In genomic region chr1:209743145-209743482, GRCh38 we compare ENCODE assay signal across 9 cellular contexts. TPM values are rescaled to one million over a fixed set of nuclear protein-coding genes. Genes with fewer than 3 reads are reported as not detected.
A peak's percentile ranks its signal among the peaks of the same experiment; 100 is the strongest.
DNase-seq lines count a peak whose midpoint lies in the region; ATAC-seq, FAIRE-seq and TF ChIP-seq lines count a peak whose summit lies in the region.
"Had no signal": no experiment of that assay in that cellular context is flagged by ENCODE, and none has a peak within 500 bp of the region (broad histone marks: within the 10 kb centered on the region; RNA-seq: fewer than 3 reads in every experiment).

No MANE protein-coding gene starts in this region.

- H3K27ac ChIP-seq in pancreas = peak overlapping the region in 3 of 4 donors; percentile 22 to 50 (median 48)
- H3K27ac ChIP-seq in Karpas-422 (ENCODE audit: low read length) = no peak overlapping the region

- H3K9me3 ChIP-seq in pancreas (no peaks in the 10 kb centered on the region), Karpas-422 (ENCODE audit: low read length) (no peaks in the 10 kb centered on the region)
- H3K9me3 ChIP-seq: mucosa of descending colon had no signal

- no peak for FAIRE-seq in pancreas (lab: Jason Lieb, UNC)

- H3K9me2 ChIP-seq in Karpas-422 (replicated peaks; ENCODE audit: insufficient read depth, low read length) = no peaks in the 10 kb centered on the region

- peaks cover 0 to 13% (median 0%) of the 10 kb centered on the region in 3 donors for H3K4me1 ChIP-seq in pancreas
- H3K4me1 ChIP-seq in Karpas-422 (ENCODE audit: low read length) = peaks cover 5% of the 10 kb centered on the region; the same call in 1 of the 2 replicates

- peak; percentile 41 for DNase-seq in Caki2 (ENCODE audit: low read depth)
- peak; percentile 34 for DNase-seq in NCI-H2029 treated with DMSO at 0.1 percent for 48 hours (lab: John Stamatoyannopoulos, UW)
- DNase-seq in fibroblast of gingiva (ENCODE audit: low read depth) = peak; percentile 73
- DNase-seq in pancreas = peak in 3 of 6 donors; percentile 14 to 45 (median 45)
- DNase-seq in HEK293T (ENCODE audit: extremely low spot score) = no peak
- DNase-seq in Ammon's horn (ENCODE audit: low spot score) = no peak
- DNase-seq in Karpas-422 = no peak
- DNase-seq: mucosa of descending colon had no signal

- CTCF ChIA-PET in HEK293T (lab: Yijun Ruan, JAX) = no interaction called here

- H3K79me2 ChIP-seq in Karpas-422 (ENCODE audit: low read length) = no peaks in the 10 kb centered on the region

- ATAC-seq in pancreas = peak in 1 of 4 donors; percentile 18
- no peak for ATAC-seq in HG03521 (IDR thresholded peaks at IDR 0.05; ENCODE audit: unreplicated experiment)

- no peak for TF ChIP-seq CTCF in pancreas (IDR thresholded peaks at IDR 0.05)

- no peaks in the 10 kb centered on the region for H4K20me1 ChIP-seq in Karpas-422 (ENCODE audit: insufficient read depth, low read depth, low read length)

- no peaks in the 10 kb centered on the region for H3K27me3 ChIP-seq in pancreas
- H3K27me3 ChIP-seq in Karpas-422 (ENCODE audit: low read length) = no peaks in the 10 kb centered on the region

- intact Hi-C loops in pancreas (cut with DNase I) = loop anchor here in 1 of 3 donors (5.0 kb wide), 1 partner anchor 166 kb away; no protein-coding TSS in a partner anchor

- WGBS in pancreas, 2 donors = 35 to 46% methylated on average over 2 of the region's 2 CpGs

- no peak overlapping the region for H3K9ac ChIP-seq in Karpas-422 (ENCODE audit: low read length)

- H3K4me3 ChIP-seq in pancreas (no peak overlapping the region), Karpas-422 (ENCODE audit: low read length) (no peak overlapping the region)
- H3K4me3 ChIP-seq: mucosa of descending colon had no signal

- no peak overlapping the region for H3K4me2 ChIP-seq in Karpas-422 (ENCODE audit: low read depth, low read length, poor library complexity, severe bottlenecking)

- in situ Hi-C loops in Caki2 (cut with HindIII; ENCODE audit: low pct_unique_long_range_greater_than_20kb, low sequenced_read_pairs) = no loop called here

- POLR2A ChIA-PET in HEK293T (lab: Yijun Ruan, JAX) = no interaction called here

- no peaks in the 10 kb centered on the region for H3K36me3 ChIP-seq in pancreas
- H3K36me3 ChIP-seq in Karpas-422 (ENCODE audit: insufficient read depth, low read length) = no peaks in the 10 kb centered on the region

- H2AFZ ChIP-seq in Karpas-422 (ENCODE audit: low read length) = no peak overlapping the region

TF ChIP-seq in HEK293T, 16 proteins besides CTCF, POLR2A, EP300 and RAD21:
- TF ChIP-seq SUZ12 (IDR thresholded peaks at IDR 0.05) (no peak), FOXM1 (IDR thresholded peaks at IDR 0.05; ENCODE audit: borderline replicate concordance) (no peak), FOXK2 (IDR thresholded peaks at IDR 0.05) (no peak), ZNF384 (IDR thresholded peaks at IDR 0.05) (no peak), ELF4 (IDR thresholded peaks at IDR 0.05) (no peak)

RNA-seq across cellular contexts. Expression of gene TRAF3IP3, which starts 12.7 kb away (rescaled TPM):
- total RNA-seq in Caki2 (2014; rRNA removed; shearing (Covaris generic); ENCODE audit: low replicate concordance) = not detected in 2 replicates
- 1 to 10 TPM in 4 of 6 donors, under 1 TPM in 2; 0.42 to 5.5 (median 1.5) TPM for total RNA-seq in pancreas
- polyA plus RNA-seq in pancreas = 1 to 10 TPM in 1 of 2 donors, under 1 TPM in 1; 0.68 to 1.4 TPM
- total RNA-seq in Karpas-422 (2014; rRNA removed; shearing (Covaris generic); ENCODE audit: low replicate concordance) = 1.6 and 3.5 TPM in 2 replicates

RNA-seq across cellular contexts. Expression of gene HSD11B1, which starts 38.5 kb away (rescaled TPM):
- total RNA-seq in Caki2 (2014; rRNA removed; shearing (Covaris generic); ENCODE audit: low replicate concordance) = not detected in 2 replicates
- 1 to 10 TPM in 3 of 6 donors, under 1 TPM in 2, not detected in 1; 0.51 to 5.6 (median 1.4) TPM for total RNA-seq in pancreas
- polyA plus RNA-seq in pancreas = under 1 TPM in 1 of 2 donors, not detected in 1; 0.47 TPM
- total RNA-seq in Karpas-422 (2014; rRNA removed; shearing (Covaris generic); ENCODE audit: low replicate concordance) = not detected in 2 replicates

RNA-seq across cellular contexts. Expression of gene C1orf74, which starts 41.2 kb away (rescaled TPM):
- total RNA-seq in Caki2 (2014; rRNA removed; shearing (Covaris generic); ENCODE audit: low replicate concordance) = 5.2 and 5.9 TPM in 2 replicates
- 1 to 10 TPM in 1 of 6 donors, under 1 TPM in 5; 0.39 to 1.2 (median 0.78) TPM for total RNA-seq in pancreas
- under 1 TPM; 0.80 to 0.92 TPM for polyA plus RNA-seq in pancreas
- 3.2 and 4.0 TPM in 2 replicates for total RNA-seq in Karpas-422 (2014; rRNA removed; shearing (Covaris generic); ENCODE audit: low replicate concordance)

Comparison
In these comparisons a context has a peak if more than half of its experiments do, and no peak if none do; other contexts are left out.
1. DNase-seq: peak in Caki2 (single experiment), NCI-H2029 treated with DMSO at 0.1 percent for 48 hours (single experiment) and fibroblast of gingiva (single experiment); none in HEK293T (single experiment), Ammon's horn (single experiment) and Karpas-422 (single experiment).